Comparison of ENCODE assay signal across 8 cellular contexts in genomic region chr2:121530563-121531334, GRCh38. TPM values are rescaled to one million over a fixed set of nuclear protein-coding genes. Genes with fewer than 3 reads are reported as not detected.
DNase-seq lines count a peak whose midpoint lies in the region; FAIRE-seq and TF ChIP-seq lines count a peak whose summit lies in the region.

TSS of gene RNU4ATAC (plus strand) at chr2:121530880.

- H4K8ac ChIP-seq in neuronal stem cell (ENCODE audit: low read depth, low read length), result no peak within 1 kb of the TSS

- H3K4ac ChIP-seq in neuronal stem cell (ENCODE audit: low read length), result no peak within 1 kb of the TSS

- H3K9me3 ChIP-seq in Loucy (ENCODE audit: insufficient read depth, low read depth, low read length) (no peaks in the 10 kb centered on the region), neuronal stem cell (replicated peaks in 1 of 2; ENCODE audit: control insufficient read depth in 2 of 2, insufficient read depth in 1 of 2, low read depth in 1 of 2, low read length in 2 of 2) (no peaks in the 10 kb centered on the region)

- peak within 1 kb of the TSS; percentile 85 for H2BK5ac ChIP-seq in neuronal stem cell (ENCODE audit: low read length)

- peak within 1 kb of the TSS; percentile 88 for H2AFZ ChIP-seq in Loucy (ENCODE audit: low read length)
- peak within 1 kb of the TSS; percentile 94 for H2AFZ ChIP-seq in neuronal stem cell (ENCODE audit: low read length)

- H3K23ac ChIP-seq in neuronal stem cell (ENCODE audit: low read depth, low read length, poor library complexity), result peak within 1 kb of the TSS; percentile 99

- peaks cover 42% of the 10 kb centered on the region for H4K20me1 ChIP-seq in Loucy (ENCODE audit: insufficient read depth, low read length, poor library complexity, severe bottlenecking)

- no peaks in the 10 kb centered on the region for H3K9me2 ChIP-seq in Loucy (replicated peaks; ENCODE audit: low read depth, low read length)

- no peak within 1 kb of the TSS for H2BK12ac ChIP-seq in neuronal stem cell (ENCODE audit: low read length)

- no peak within 1 kb of the TSS for H4K91ac ChIP-seq in neuronal stem cell (ENCODE audit: low read depth, low read length, poor library complexity)

- H3K36me3 ChIP-seq in H7 (replicated peaks; ENCODE audit: control insufficient read depth, insufficient read depth, low read length) (peaks cover 2% of the 10 kb centered on the region), Loucy (ENCODE audit: insufficient read depth, low read length) (peaks cover 14% of the 10 kb centered on the region; the same call in 1 of the 2 replicates), neuronal stem cell (replicated peaks in 1 of 2; ENCODE audit: control insufficient read depth in 2 of 2, insufficient read depth in 2 of 2, low read length in 2 of 2) (peaks cover 0 to 31% of the 10 kb centered on the region in 2 donors)

- no peak within 1 kb of the TSS for H2BK15ac ChIP-seq in neuronal stem cell (ENCODE audit: low read length)

- WGBS in neuronal stem cell (ENCODE audit: extremely low coverage in 2 of 2, insufficient read length in 2 of 2, insufficient replicate concordance in 1 of 2), 2 donors, result no CpG with 5 or more reads among the region's 47 CpGs

- H3K79me2 ChIP-seq in Loucy (ENCODE audit: insufficient read depth, low read length), result peaks cover 71% of the 10 kb centered on the region

- no peak within 1 kb of the TSS for H2BK120ac ChIP-seq in neuronal stem cell (ENCODE audit: low read depth, low read length)

- H3K4me2 ChIP-seq in Loucy (ENCODE audit: low read depth, low read length, poor library complexity, severe bottlenecking), result peak within 1 kb of the TSS; percentile 87
- peak within 1 kb of the TSS; percentile 86 for H3K4me2 ChIP-seq in neuronal stem cell (ENCODE audit: insufficient read depth, low read length, poor library complexity, severe bottlenecking)

- H3K4me1 ChIP-seq in Loucy (ENCODE audit: insufficient read depth, low read length, poor library complexity, severe bottlenecking), result peaks cover 36% of the 10 kb centered on the region
- H3K4me1 ChIP-seq in neuronal stem cell (ENCODE audit: control insufficient read depth in 2 of 2, insufficient read depth in 1 of 2, low read depth in 1 of 2, low read length in 2 of 2), result peaks cover 21 to 42% of the 10 kb centered on the region in 2 donors

- no peak within 1 kb of the TSS for H2AK5ac ChIP-seq in neuronal stem cell (ENCODE audit: low read depth, low read length)

- FAIRE-seq in G401.6 (lab: Jason Lieb, UNC) (peak; percentile 95), frontal cortex (lab: Jason Lieb, UNC) (peak; percentile 64)

- no peaks in the 10 kb centered on the region for H3K79me1 ChIP-seq in neuronal stem cell (ENCODE audit: low read depth, low read length)

- H3K9ac ChIP-seq in Loucy (ENCODE audit: low read depth, low read length, poor library complexity, severe bottlenecking), result peak within 1 kb of the TSS; percentile 83
- H3K9ac ChIP-seq in neuronal stem cell (ENCODE audit: low read depth, low read length, poor library complexity), result peak within 1 kb of the TSS; percentile 83

- peak; percentile 69 for TF ChIP-seq CTCF in Loucy (conservative IDR thresholded peaks at IDR 0.05; ENCODE audit: low read length)

- peak within 1 kb of the TSS; percentile 96 for H3K18ac ChIP-seq in neuronal stem cell (ENCODE audit: low read length)

- no peaks in the 10 kb centered on the region for H3K27me3 ChIP-seq in H7 (ENCODE audit: control insufficient read depth, insufficient read depth, low read length)
- no peaks in the 10 kb centered on the region for H3K27me3 ChIP-seq in Loucy (ENCODE audit: insufficient read depth, low read length, poor library complexity, severe bottlenecking)
- H3K27me3 ChIP-seq in neuronal stem cell (ENCODE audit: control insufficient read depth in 3 of 3, insufficient read depth in 3 of 3, low read depth in 1 of 3, low read length in 3 of 3), result no peaks in the 10 kb centered on the region

- DNase-seq in H7 (peak; percentile 85), SHP77 treated with DMSO at 0.1 percent for 48 hours (lab: John Stamatoyannopoulos, UW) (peak; percentile 96), frontal cortex (ENCODE audit: low spot score in 2 of 2) (peak; percentile 73 to 75), neuronal stem cell (ENCODE audit: low spot score) (peak; percentile 82), substantia nigra (lab: John Stamatoyannopoulos, UW) (peak; percentile 55 to 96 (median 83))
- peak; percentile 78 for DNase-seq in activated gamma-delta T cell treated with anti-CD3 and anti-CD28 coated beads, Interleukin-2, amount 50 U/mL, for 16 hours (ENCODE audit: low read depth)

- H3F3A ChIP-seq in Loucy (ENCODE audit: low read depth), result peaks cover 11% of the 10 kb centered on the region; the same call in 1 of the 2 replicates

- H3K4me3 ChIP-seq in H7 (ENCODE audit: insufficient read depth, low read depth, low read length) (peak within 1 kb of the TSS; percentile 86), Loucy (ENCODE audit: low read length, poor library complexity, severe bottlenecking) (peak within 1 kb of the TSS; percentile 87), neuronal stem cell (ENCODE audit: low read length in 2 of 2) (peak within 1 kb of the TSS; percentile 85 to 91)

- no peak within 1 kb of the TSS for H3K14ac ChIP-seq in neuronal stem cell (ENCODE audit: low read length)

- H3K27ac ChIP-seq in neuronal stem cell (replicated peaks; ENCODE audit: low read length) (peak within 1 kb of the TSS; percentile 99), substantia nigra (ENCODE audit: low read depth, low read length, poor library complexity, severe bottlenecking) (peak within 1 kb of the TSS; percentile 98)

RNA-seq across cellular contexts. Expression of gene RNU4ATAC, which starts in this region (rescaled TPM):
- under 0.01 TPM in 1 of 2 replicates, not detected in the other for total RNA-seq in H7 (2014; rRNA removed; shearing (Covaris generic))
- under 0.01 TPM for total RNA-seq in frontal cortex
- not detected for polyA plus RNA-seq in neuronal stem cell (2013, experiment 1 of 2)
- not detected for polyA plus RNA-seq in neuronal stem cell (2013, experiment 2 of 2)

Comparison
In these comparisons a context has a peak if more than half of its experiments do, and no peak if none do; other contexts are left out.
1. Peak in every context shown above with its lines: DNase-seq, H3K4me3 ChIP-seq and H3K27ac ChIP-seq.
2. Peak in DNase-seq and H3K4me3 ChIP-seq in H7; RNA of the gene not detected or under 1 TPM.
3. Peak in DNase-seq in frontal cortex; RNA of the gene not detected or under 1 TPM.